ENCODE assay signal across 13 cellular contexts in genomic region chr16:62077998-62078397, GRCh38. TPM values are rescaled to one million over a fixed set of nuclear protein-coding genes. Genes with fewer than 3 reads are reported as not detected.
DNase-seq lines count a peak whose midpoint lies in the region; ATAC-seq and TF ChIP-seq lines count a peak whose summit lies in the region.
"Had no signal": no experiment of that assay in that cellular context is flagged by ENCODE, and none has a peak within 500 bp of the region (broad histone marks: within the 10 kb centered on the region; RNA-seq: fewer than 3 reads in every experiment).

No MANE protein-coding gene starts in this region.

- intact Hi-C loops in dorsolateral prefrontal cortex (cut with DNase I) (no loop called here), posterior cingulate gyrus (cut with DNase I) (no loop called here)

- H3K79me2 ChIP-seq in Loucy (ENCODE audit: insufficient read depth, low read length) = no peaks in the 10 kb centered on the region

- no peak overlapping the region for H3K4me2 ChIP-seq in Loucy (ENCODE audit: low read depth, low read length, poor library complexity, severe bottlenecking)

- H4K20me1 ChIP-seq in Loucy (ENCODE audit: insufficient read depth, low read length, poor library complexity, severe bottlenecking) = no peaks in the 10 kb centered on the region

- H2AFZ ChIP-seq in Loucy (ENCODE audit: low read length) = peak overlapping the region; percentile 56; the same call in 1 of the 2 replicates

- no peak overlapping the region for H3K27ac ChIP-seq in dorsolateral prefrontal cortex
- H3K27ac ChIP-seq: epithelial cell of prostate, right lobe of liver had no signal

- H3K9ac ChIP-seq in Loucy (ENCODE audit: low read depth, low read length, poor library complexity, severe bottlenecking) = no peak overlapping the region

- no peaks in the 10 kb centered on the region for H3F3A ChIP-seq in Loucy (ENCODE audit: low read depth)

- no peaks in the 10 kb centered on the region for H3K36me3 ChIP-seq in Loucy (ENCODE audit: insufficient read depth, low read length)
- H3K36me3 ChIP-seq: right lobe of liver had no signal

- no peaks in the 10 kb centered on the region for H3K4me1 ChIP-seq in Loucy (ENCODE audit: insufficient read depth, low read length, poor library complexity, severe bottlenecking)
- H3K4me1 ChIP-seq: right lobe of liver had no signal

- peak in 2 of 3 experiments; percentile 11 to 41 for DNase-seq in NCI-H1417 (lab: John Stamatoyannopoulos, UW)
- DNase-seq in NCI-H1417 treated with DMSO at 0.1 percent for 48 hours (lab: John Stamatoyannopoulos, UW) = no peak
- DNase-seq in dorsolateral prefrontal cortex = peak in 2 of 10 donors; percentile 4 to 44
- peak in 6 of 10 donors; percentile 5 to 85 (median 21) for DNase-seq in posterior cingulate gyrus
- DNase-seq in activated CD4-positive, alpha-beta T cell treated with anti-CD3 and anti-CD28 coated beads, Interleukin-2, amount 50 U/mL, for 4 hours = no peak
- DNase-seq: activated CD4-positive, alpha-beta T cell treated with anti-CD3 and anti-CD28 coated beads, Interleukin-2, amount 50 U/mL, for 1 hour had no signal

- H3K27me3 ChIP-seq in Loucy (ENCODE audit: insufficient read depth, low read length, poor library complexity, severe bottlenecking) (no peaks in the 10 kb centered on the region), dorsolateral prefrontal cortex (no peaks in the 10 kb centered on the region)
- H3K27me3 ChIP-seq: right lobe of liver had no signal

- no peaks in the 10 kb centered on the region for H3K9me2 ChIP-seq in Loucy (replicated peaks; ENCODE audit: low read depth, low read length)

- no peak overlapping the region for H3K4me3 ChIP-seq in Loucy (ENCODE audit: low read length, poor library complexity, severe bottlenecking)
- H3K4me3 ChIP-seq in dorsolateral prefrontal cortex = no peak overlapping the region
- H3K4me3 ChIP-seq: right lobe of liver had no signal

- peak; percentile 53 for TF ChIP-seq CTCF in Loucy (conservative IDR thresholded peaks at IDR 0.05; ENCODE audit: low read length)
- TF ChIP-seq CTCF in dorsolateral prefrontal cortex (IDR thresholded peaks at IDR 0.05 in 54 of 56, conservative IDR thresholded peaks at IDR 0.05 in 2 of 56; ENCODE audit: low read depth in 1 of 56, partially characterized antibody in 56 of 56) = peak in 35 of 56 donors; percentile 8 to 54 (median 23)

- ATAC-seq in GM21367 (IDR thresholded peaks at IDR 0.05; ENCODE audit: unreplicated experiment) = no peak
- ATAC-seq in HG03045 (IDR thresholded peaks at IDR 0.05; ENCODE audit: unreplicated experiment) = no peak

- no peaks in the 10 kb centered on the region for H3K9me3 ChIP-seq in Loucy (ENCODE audit: insufficient read depth, low read depth, low read length)
- H3K9me3 ChIP-seq: right lobe of liver had no signal

RNA-seq across cellular contexts. Expression of gene CDH8, which starts 41.8 kb away (rescaled TPM):
- total RNA-seq in dorsolateral prefrontal cortex = 100 to 1,000 TPM in 1 of 120 experiments, 10 to 100 TPM in 119; 21.9 to 108 (median 64.7) TPM
- total RNA-seq: B cell, lung microvascular endothelial cell, right lobe of liver had no signal

Comparison
In these comparisons a context has a peak if more than half of its experiments do, and no peak if none do; other contexts are left out.
1. DNase-seq: peak in NCI-H1417 (2 of 3) and posterior cingulate gyrus (6 of 10); none in NCI-H1417 treated with DMSO at 0.1 percent for 48 hours (single experiment) and activated CD4-positive, alpha-beta T cell treated with anti-CD3 and anti-CD28 coated beads, Interleukin-2, amount 50 U/mL, for 4 hours (0 of 2).